ENCODE assay signal across 17 cellular contexts in the genomic region with DNA sequence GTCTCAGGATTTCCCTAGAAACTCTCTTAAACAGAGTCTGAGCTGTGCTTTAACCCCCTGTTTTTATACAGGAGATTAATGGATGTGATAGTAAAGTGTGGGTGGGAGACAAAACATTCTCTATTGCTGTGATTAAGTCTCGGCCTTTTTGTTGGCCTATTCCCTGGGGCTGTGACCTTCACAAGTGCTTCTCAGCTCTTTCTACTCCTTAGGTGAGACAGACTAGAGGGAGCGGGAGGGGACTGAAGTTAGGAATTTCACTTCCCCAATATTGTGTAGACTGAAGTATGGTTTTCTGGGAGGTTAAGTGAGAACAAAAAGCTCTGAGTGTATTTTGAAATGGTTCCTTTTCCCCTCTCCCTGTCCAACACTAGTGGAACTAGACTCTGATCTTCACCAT. TPM values are rescaled to one million over a fixed set of nuclear protein-coding genes. Genes with fewer than 3 reads are reported as not detected.
DNase-seq lines count a peak whose midpoint lies in the region; ATAC-seq and TF ChIP-seq lines count a peak whose summit lies in the region.
"Had no signal": no experiment of that assay in that cellular context is flagged by ENCODE, and none has a peak within 500 bp of the region (broad histone marks: within the 10 kb centered on the region; RNA-seq: fewer than 3 reads in every experiment).

No MANE protein-coding gene starts in this region.

- no peak overlapping the region for H3K27ac Mint-ChIP-seq in GM23338
- H3K27ac Mint-ChIP-seq in endothelial cell (ENCODE audit: unreplicated experiment), result peak overlapping the region; percentile 76
- no peak overlapping the region for H3K27ac Mint-ChIP-seq in activated T-cell treated with anti-CD3 and anti-CD28 coated beads, Interleukin-2, amount 50 U/mL, for 24 hours
- H3K27ac Mint-ChIP-seq: CD8-positive, alpha-beta memory T cell had no signal

- peaks cover 16% of the 10 kb centered on the region for H3K4me1 ChIP-seq in GM23338 (ENCODE audit: insufficient read depth)
- H3K4me1 ChIP-seq: A549, Caco-2 had no signal

- no peaks in the 10 kb centered on the region for H4K20me1 ChIP-seq in GM23338 (replicated peaks; ENCODE audit: insufficient read depth)

- no peak overlapping the region for H3K27ac ChIP-seq in GM23338 (ENCODE audit: low read depth)
- H3K27ac ChIP-seq: A549, GM23248 had no signal

- H3K79me2 ChIP-seq in GM23338 (replicated peaks; ENCODE audit: insufficient read depth), result no peaks in the 10 kb centered on the region

- H3K4me2 ChIP-seq in GM23338, result no peak overlapping the region
- H3K4me2 ChIP-seq: A549 had no signal

- H3K36me3 Mint-ChIP-seq in GM23338 (ENCODE audit: low read depth) (no peaks in the 10 kb centered on the region), endothelial cell (ENCODE audit: low read depth, unreplicated experiment) (no peaks in the 10 kb centered on the region)
- H3K36me3 Mint-ChIP-seq in activated T-cell treated with anti-CD3 and anti-CD28 coated beads, Interleukin-2, amount 50 U/mL, for 24 hours (ENCODE audit: low read depth), result no peaks in the 10 kb centered on the region
- H3K36me3 Mint-ChIP-seq: CD14-positive monocyte; CD8-positive, alpha-beta memory T cell; IgD-negative memory B cell had no signal

- H3K9me2 ChIP-seq in GM23338 (ENCODE audit: insufficient read depth), result no peaks in the 10 kb centered on the region

- H3K36me3 ChIP-seq in GM23338 (ENCODE audit: insufficient read depth), result no peaks in the 10 kb centered on the region
- H3K36me3 ChIP-seq: BE2C had no signal

- H2AFZ ChIP-seq in GM23338, result peak overlapping the region; percentile 30; the same call in 1 of the 2 replicates
- H2AFZ ChIP-seq: GM23248 had no signal

- ATAC-seq in GM23338 (no peak), HG02763 (IDR thresholded peaks at IDR 0.05; ENCODE audit: unreplicated experiment) (no peak)
- ATAC-seq: A549 had no signal

- H3K4me1 Mint-ChIP-seq in GM23338 (peaks cover 14% of the 10 kb centered on the region; the same call in 2 of the 3 replicates), endothelial cell (ENCODE audit: unreplicated experiment) (peaks cover 53% of the 10 kb centered on the region)
- no peaks in the 10 kb centered on the region for H3K4me1 Mint-ChIP-seq in activated T-cell treated with anti-CD3 and anti-CD28 coated beads, Interleukin-2, amount 50 U/mL, for 24 hours (ENCODE audit: low read depth)
- H3K4me1 Mint-ChIP-seq: CD14-positive monocyte; CD8-positive, alpha-beta memory T cell; IgD-negative memory B cell had no signal

- H3K4me3 ChIP-seq in GM23338, result no peak overlapping the region
- H3K4me3 ChIP-seq: A549, GM23248 had no signal

- H3F3A ChIP-seq in GM23338 (replicated peaks; ENCODE audit: low read depth), result no peaks in the 10 kb centered on the region

- H3K27me3 ChIP-seq in GM23338 (ENCODE audit: insufficient read depth), result no peaks in the 10 kb centered on the region
- H3K27me3 ChIP-seq: BE2C had no signal

- DNase-seq in GM23338 (ENCODE audit: low spot score) (no peak), MV-4-11 (lab: John Stamatoyannopoulos, UW) (peak; percentile 71), endothelial cell (ENCODE audit: low spot score) (no peak), NCI-H510A treated with DMSO at 0.1 percent for 48 hours (lab: John Stamatoyannopoulos, UW) (no peak)
- no peak for DNase-seq in activated T-cell treated with anti-CD3 and anti-CD28 coated beads, Interleukin-2, amount 50 U/mL, for 24 hours
- DNase-seq: BE2C; Caco-2; CD8-positive, alpha-beta memory T cell; GM23248; H7 had no signal

- H3K9me3 Mint-ChIP-seq in GM23338, result no peaks in the 10 kb centered on the region
- H3K9me3 Mint-ChIP-seq in endothelial cell (ENCODE audit: unreplicated experiment), result no peaks in the 10 kb centered on the region
- no peaks in the 10 kb centered on the region for H3K9me3 Mint-ChIP-seq in activated T-cell treated with anti-CD3 and anti-CD28 coated beads, Interleukin-2, amount 50 U/mL, for 24 hours
- H3K9me3 Mint-ChIP-seq: CD8-positive, alpha-beta memory T cell had no signal

- TF ChIP-seq CTCF in GM23338 (conservative IDR thresholded peaks at IDR 0.05; ENCODE audit: low read depth in 2 of 2) (no peak), endothelial cell (IDR thresholded peaks at IDR 0.05; ENCODE audit: unreplicated experiment) (no peak)

- H3K27me3 Mint-ChIP-seq in GM23338 (ENCODE audit: insufficient read depth, low read depth, poor library complexity) (peaks cover 1% of the 10 kb centered on the region), endothelial cell (ENCODE audit: unreplicated experiment) (peaks cover 3% of the 10 kb centered on the region)
- H3K27me3 Mint-ChIP-seq in activated T-cell treated with anti-CD3 and anti-CD28 coated beads, Interleukin-2, amount 50 U/mL, for 24 hours, result peaks cover 30% of the 10 kb centered on the region

- H3K4me3 Mint-ChIP-seq in GM23338, result no peak overlapping the region
- no peak overlapping the region for H3K4me3 Mint-ChIP-seq in endothelial cell (ENCODE audit: unreplicated experiment)
- H3K4me3 Mint-ChIP-seq in activated T-cell treated with anti-CD3 and anti-CD28 coated beads, Interleukin-2, amount 50 U/mL, for 24 hours, result no peak overlapping the region
- H3K4me3 Mint-ChIP-seq: CD14-positive monocyte; CD8-positive, alpha-beta memory T cell; IgD-negative memory B cell had no signal

TF ChIP-seq in GM23338, 12 proteins besides CTCF, POLR2A, EP300 and RAD21 (continues in another document):
- TF ChIP-seq STAT1 (IDR thresholded peaks at IDR 0.05; ENCODE audit: unreplicated experiment) (no peak), ZNF331 (CRISPR knock-in tag; IDR thresholded peaks at IDR 0.05; ENCODE audit: low read depth) (no peak), EZH2phosphoT487 (IDR thresholded peaks at IDR 0.05; ENCODE audit: unreplicated experiment) (no peak), POLR2AphosphoS5 (IDR thresholded peaks at IDR 0.05; ENCODE audit: low read depth) (no peak), NANOG (IDR thresholded peaks at IDR 0.05; ENCODE audit: borderline replicate concordance) (no peak), EZH2 (IDR thresholded peaks at IDR 0.05; ENCODE audit: low read depth, unreplicated experiment) (no peak), CREB1 (CRISPR knock-in tag; IDR thresholded peaks at IDR 0.05; ENCODE audit: low read depth) (no peak), JUNB (IDR thresholded peaks at IDR 0.05; ENCODE audit: unreplicated experiment) (no peak)
- TF ChIP-seq, protein P1, sequence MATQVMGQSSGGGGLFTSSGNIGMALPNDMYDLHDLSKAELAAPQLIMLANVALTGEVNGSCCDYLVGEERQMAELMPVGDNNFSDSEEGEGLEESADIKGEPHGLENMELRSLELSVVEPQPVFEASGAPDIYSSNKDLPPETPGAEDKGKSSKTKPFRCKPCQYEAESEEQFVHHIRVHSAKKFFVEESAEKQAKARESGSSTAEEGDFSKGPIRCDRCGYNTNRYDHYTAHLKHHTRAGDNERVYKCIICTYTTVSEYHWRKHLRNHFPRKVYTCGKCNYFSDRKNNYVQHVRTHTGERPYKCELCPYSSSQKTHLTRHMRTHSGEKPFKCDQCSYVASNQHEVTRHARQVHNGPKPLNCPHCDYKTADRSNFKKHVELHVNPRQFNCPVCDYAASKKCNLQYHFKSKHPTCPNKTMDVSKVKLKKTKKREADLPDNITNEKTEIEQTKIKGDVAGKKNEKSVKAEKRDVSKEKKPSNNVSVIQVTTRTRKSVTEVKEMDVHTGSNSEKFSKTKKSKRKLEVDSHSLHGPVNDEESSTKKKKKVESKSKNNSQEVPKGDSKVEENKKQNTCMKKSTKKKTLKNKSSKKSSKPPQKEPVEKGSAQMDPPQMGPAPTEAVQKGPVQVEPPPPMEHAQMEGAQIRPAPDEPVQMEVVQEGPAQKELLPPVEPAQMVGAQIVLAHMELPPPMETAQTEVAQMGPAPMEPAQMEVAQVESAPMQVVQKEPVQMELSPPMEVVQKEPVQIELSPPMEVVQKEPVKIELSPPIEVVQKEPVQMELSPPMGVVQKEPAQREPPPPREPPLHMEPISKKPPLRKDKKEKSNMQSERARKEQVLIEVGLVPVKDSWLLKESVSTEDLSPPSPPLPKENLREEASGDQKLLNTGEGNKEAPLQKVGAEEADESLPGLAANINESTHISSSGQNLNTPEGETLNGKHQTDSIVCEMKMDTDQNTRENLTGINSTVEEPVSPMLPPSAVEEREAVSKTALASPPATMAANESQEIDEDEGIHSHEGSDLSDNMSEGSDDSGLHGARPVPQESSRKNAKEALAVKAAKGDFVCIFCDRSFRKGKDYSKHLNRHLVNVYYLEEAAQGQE (IDR thresholded peaks at IDR 0.05; ENCODE audit: unreplicated experiment), result no peak
- TF ChIP-seq, protein P2, sequence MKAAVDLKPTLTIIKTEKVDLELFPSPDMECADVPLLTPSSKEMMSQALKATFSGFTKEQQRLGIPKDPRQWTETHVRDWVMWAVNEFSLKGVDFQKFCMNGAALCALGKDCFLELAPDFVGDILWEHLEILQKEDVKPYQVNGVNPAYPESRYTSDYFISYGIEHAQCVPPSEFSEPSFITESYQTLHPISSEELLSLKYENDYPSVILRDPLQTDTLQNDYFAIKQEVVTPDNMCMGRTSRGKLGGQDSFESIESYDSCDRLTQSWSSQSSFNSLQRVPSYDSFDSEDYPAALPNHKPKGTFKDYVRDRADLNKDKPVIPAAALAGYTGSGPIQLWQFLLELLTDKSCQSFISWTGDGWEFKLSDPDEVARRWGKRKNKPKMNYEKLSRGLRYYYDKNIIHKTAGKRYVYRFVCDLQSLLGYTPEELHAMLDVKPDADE (IDR thresholded peaks at IDR 0.05), result no peak

RNA-seq across cellular contexts. Expression of gene OR8B8, which starts 29.8 kb away (rescaled TPM):
- total RNA-seq in GM23338 (2014; rRNA removed; shearing (Covaris generic)), result not detected in 2 replicates
- not detected in 2 replicates for polyA plus RNA-seq in GM23338 (2016; fragmentation: Nextera tagmentation; extraction: Ambion mirVana)
- total RNA-seq in endothelial cell (ENCODE audit: unreplicated experiment), result 0.28 TPM
- total RNA-seq: Caco-2; CD8-positive, alpha-beta memory T cell; Daoy; GM23248; H7; HT1080 had no signal
- polyA plus RNA-seq: A549; AG04450; CD14-positive monocyte; CD8-positive, alpha-beta memory T cell; GM23248; IgD-negative memory B cell had no signal

RNA-seq across cellular contexts. Expression of gene OR8B4, which starts 50.6 kb away (rescaled TPM):
- total RNA-seq in GM23338 (2014; rRNA removed; shearing (Covaris generic)), result not detected in 2 replicates
- not detected in 2 replicates for polyA plus RNA-seq in GM23338 (2016; fragmentation: Nextera tagmentation; extraction: Ambion mirVana)
- not detected for total RNA-seq in endothelial cell (ENCODE audit: unreplicated experiment)
- total RNA-seq: Caco-2; CD8-positive, alpha-beta memory T cell; Daoy; GM23248; H7; HT1080 had no signal
- polyA plus RNA-seq: A549; AG04450; CD14-positive monocyte; CD8-positive, alpha-beta memory T cell; GM23248; IgD-negative memory B cell had no signal
